Comparison of ENCODE assay signal across 30 cellular contexts in the genomic region with DNA sequence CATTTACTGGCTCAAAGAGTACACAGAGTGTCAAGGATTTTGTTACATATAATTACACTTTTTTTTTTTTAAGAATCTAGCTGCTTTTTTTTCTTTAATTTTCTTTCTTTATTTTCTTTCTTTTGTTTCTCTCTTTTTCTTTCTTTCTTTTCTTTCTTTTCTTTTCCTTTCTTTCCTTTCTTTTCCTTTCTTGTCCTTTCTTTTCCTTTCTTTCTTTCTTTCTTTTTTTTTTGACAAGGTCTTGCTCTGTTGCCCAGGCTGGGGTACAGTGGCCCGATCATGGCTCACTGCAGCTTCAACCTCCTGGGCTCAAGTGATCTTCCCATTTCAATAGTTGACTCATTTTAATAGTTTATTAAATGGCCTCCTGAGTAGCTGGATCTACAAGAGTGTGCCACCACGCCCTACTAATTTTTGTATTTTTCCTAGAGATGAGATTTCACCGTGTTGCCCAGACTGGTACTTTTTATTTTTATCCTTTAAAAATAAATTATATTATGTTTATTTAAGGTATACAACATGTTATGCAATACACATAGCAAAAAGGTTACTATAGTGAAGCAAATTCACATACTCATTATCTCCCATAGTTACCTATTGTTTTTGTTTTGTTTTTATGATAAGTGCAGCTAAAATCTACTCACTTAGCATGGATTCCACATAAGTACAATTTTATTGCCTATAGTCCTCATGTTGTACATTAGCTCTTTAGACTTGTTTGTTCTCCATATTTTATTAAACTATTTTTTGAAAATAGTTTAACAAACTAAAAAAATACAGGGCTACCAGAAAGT.
DNase-seq lines count a peak whose midpoint lies in the region; ATAC-seq, FAIRE-seq and TF ChIP-seq lines count a peak whose summit lies in the region.
"Had no signal": no experiment of that assay in that cellular context is flagged by ENCODE, and none has a peak within 500 bp of the region (broad histone marks: within the 10 kb centered on the region; RNA-seq: fewer than 3 reads in every experiment).

No MANE protein-coding gene starts in this region.

- H3K4me3 ChIP-seq in HEK293 (ENCODE audit: low read depth, low read length): no peak overlapping the region
- no peak overlapping the region for H3K4me3 ChIP-seq in naive thymus-derived CD4-positive, alpha-beta T cell (ENCODE audit: low read length)
- no peak overlapping the region for H3K4me3 ChIP-seq in A673 (ENCODE audit: low read depth, low read length, poor library complexity, severe bottlenecking)
- no peak overlapping the region for H3K4me3 ChIP-seq in MG63
- H3K4me3 ChIP-seq: ascending aorta, left ventricle myocardium inferior, smooth muscle cell, tibial artery had no signal

- CTCF ChIA-PET in HEK293 (lab: Yijun Ruan, JAX) (no interaction called here), A673 (lab: Charles Lee) (no interaction called here)
- CTCF ChIA-PET in naive thymus-derived CD4-positive, alpha-beta T cell (lab: Charles Lee): interaction anchor here (0.7 kb wide), 1 partner anchor 1226 kb away, joined by 4 read pairs; no protein-coding TSS in a partner anchor

- TF ChIP-seq CTCF in HEK293 (tag by site-specific recombination; IDR thresholded peaks at IDR 0.05): no peak
- no peak for TF ChIP-seq CTCF in foreskin keratinocyte (conservative IDR thresholded peaks at IDR 0.05)
- no peak for TF ChIP-seq CTCF in A673 (conservative IDR thresholded peaks at IDR 0.05; ENCODE audit: low read depth, low read length)

- no peak overlapping the region for H3K27ac Mint-ChIP-seq in naive thymus-derived CD4-positive, alpha-beta T cell
- H3K27ac Mint-ChIP-seq: activated naive CD8-positive, alpha-beta T cell treated with anti-CD3 and anti-CD28 coated beads for 36 hours; CD4-positive, CD25-positive, alpha-beta regulatory T cell; natural killer cell treated with Interleukin-12 subunit alpha and Interleukin-12 subunit beta and Interleukin-15 and Interleukin-18, amount 100 ng/mL, for 72 hours; T-helper 17 cell had no signal

- H3K27me3 Mint-ChIP-seq in naive thymus-derived CD4-positive, alpha-beta T cell: peaks cover 0 to 5% (median 0%) of the 10 kb centered on the region in 5 donors
- H3K27me3 Mint-ChIP-seq: activated naive CD8-positive, alpha-beta T cell treated with anti-CD3 and anti-CD28 coated beads for 36 hours; CD4-positive, CD25-positive, alpha-beta regulatory T cell; T-helper 17 cell had no signal

- no peak for ATAC-seq in foreskin keratinocyte
- ATAC-seq in naive thymus-derived CD4-positive, alpha-beta T cell: no peak
- ATAC-seq: natural killer cell treated with Interleukin-12 subunit alpha and Interleukin-12 subunit beta and Interleukin-15 and Interleukin-18, amount 100 ng/mL, for 72 hours; T-helper 17 cell had no signal

- no peaks in the 10 kb centered on the region for H3K36me3 ChIP-seq in HEK293 (ENCODE audit: control insufficient read depth in 2 of 2, insufficient read depth in 1 of 2, low read length in 2 of 2)
- H3K36me3 ChIP-seq in naive thymus-derived CD4-positive, alpha-beta T cell (ENCODE audit: control insufficient read depth in 2 of 3, insufficient read depth in 3 of 3, low read length in 3 of 3): no peaks in the 10 kb centered on the region
- no peaks in the 10 kb centered on the region for H3K36me3 ChIP-seq in A673 (ENCODE audit: insufficient read depth, low read length, poor library complexity, severe bottlenecking)
- H3K36me3 ChIP-seq in MG63: no peaks in the 10 kb centered on the region
- H3K36me3 ChIP-seq: ascending aorta, left ventricle myocardium inferior, tibial artery had no signal

- peaks cover 0 to 7% (median 0%) of the 10 kb centered on the region in 11 donors for H3K9me3 Mint-ChIP-seq in naive thymus-derived CD4-positive, alpha-beta T cell
- H3K9me3 Mint-ChIP-seq: activated naive CD8-positive, alpha-beta T cell treated with anti-CD3 and anti-CD28 coated beads for 36 hours had no signal

- DNase-seq in DMS153 (lab: John Stamatoyannopoulos, UW) (peak; percentile 43), NCI-H748 treated with DMSO at 0.1 percent for 48 hours (lab: John Stamatoyannopoulos, UW) (peak; percentile 100), foreskin keratinocyte (peak; percentile 21 to 23), HTR-8/SVneo (ENCODE audit: insufficient read length, low spot score) (no peak), A673 (ENCODE audit: low spot score) (no peak), MG63 (no peak)
- no peak for DNase-seq in naive thymus-derived CD4-positive, alpha-beta T cell
- DNase-seq: activated CD8-positive, alpha-beta memory T cell treated with anti-CD3 and anti-CD28 coated beads for 24 hours; activated effector memory CD4-positive, alpha-beta T cell treated with Interleukin-2 at 50 U/mL for 16 hours; activated naive CD8-positive, alpha-beta T cell treated with anti-CD3 and anti-CD28 coated beads for 36 hours; CD4-positive, CD25-positive, alpha-beta regulatory T cell; central memory CD4-positive, alpha-beta T cell; left ventricle myocardium inferior; midbrain; NCI-H1694 treated with DMSO at 0.1 percent for 48 hours; NCI-H2227 treated with DMSO at 0.1 percent for 48 hours; NCI-H82; SK-N-SH; stimulated activated CD4-positive, alpha-beta T cell treated with anti-CD3 and anti-CD28 coated beads, Interleukin-1b, Interleukin-23, amount 100 ng/mL, for 48 hours; stimulated activated CD8-positive, alpha-beta memory T cell treated with anti-CD3 and anti-CD28 coated beads, Interleukin-4, amount 100 ng/mL, for 48 hours; T-helper 17 cell; tibial artery had no signal

- H3K27me3 ChIP-seq in foreskin keratinocyte: no peaks in the 10 kb centered on the region
- H3K27me3 ChIP-seq in naive thymus-derived CD4-positive, alpha-beta T cell (ENCODE audit: control insufficient read depth in 2 of 2, insufficient read depth in 2 of 2, low read length in 2 of 2): no peaks in the 10 kb centered on the region
- H3K27me3 ChIP-seq in A673 (replicated peaks; ENCODE audit: insufficient read depth, low read depth, low read length, poor library complexity): no peaks in the 10 kb centered on the region
- H3K27me3 ChIP-seq in MG63: no peaks in the 10 kb centered on the region
- H3K27me3 ChIP-seq: ascending aorta, tibial artery had no signal

- no peaks in the 10 kb centered on the region for H3K36me3 Mint-ChIP-seq in naive thymus-derived CD4-positive, alpha-beta T cell
- H3K36me3 Mint-ChIP-seq: activated naive CD8-positive, alpha-beta T cell treated with anti-CD3 and anti-CD28 coated beads for 36 hours; CD4-positive, CD25-positive, alpha-beta regulatory T cell; natural killer cell treated with Interleukin-12 subunit alpha and Interleukin-12 subunit beta and Interleukin-15 and Interleukin-18, amount 100 ng/mL, for 72 hours had no signal

- intact Hi-C loops in naive thymus-derived CD4-positive, alpha-beta T cell (cut with micrococcal nuclease): no loop called here
- intact Hi-C loops in A673 (cut with micrococcal nuclease; ENCODE audit: unreplicated experiment): no loop called here

- POLR2A ChIA-PET in HEK293 (lab: Yijun Ruan, JAX): no interaction called here
- POLR2A ChIA-PET in naive thymus-derived CD4-positive, alpha-beta T cell (lab: Charles Lee): no interaction called here
- POLR2A ChIA-PET in A673 (lab: Charles Lee; ENCODE audit: low non-redundant PET): no interaction called here

- no peak for FAIRE-seq in HTR-8/SVneo (lab: Jason Lieb, UNC)
- FAIRE-seq: endometrium, G401.6, H1, islet of Langerhans had no signal

- H3K27ac ChIP-seq in HEK293 (ENCODE audit: extremely low read depth, low read depth, low read length) (no peak overlapping the region), foreskin keratinocyte (no peak overlapping the region), A673 (ENCODE audit: low read depth, low read length, poor library complexity, severe bottlenecking) (no peak overlapping the region)
- no peak overlapping the region for H3K27ac ChIP-seq in naive thymus-derived CD4-positive, alpha-beta T cell (ENCODE audit: low read depth, low read length)
- H3K27ac ChIP-seq: ascending aorta, left ventricle myocardium inferior, tibial artery had no signal

- peaks cover 0 to 2% (median 0%) of the 10 kb centered on the region in 7 donors for H3K4me1 Mint-ChIP-seq in naive thymus-derived CD4-positive, alpha-beta T cell
- H3K4me1 Mint-ChIP-seq: activated naive CD8-positive, alpha-beta T cell treated with anti-CD3 and anti-CD28 coated beads for 36 hours; CD4-positive, CD25-positive, alpha-beta regulatory T cell; T-helper 17 cell had no signal

- no TSS peak for BruUV-seq in A673 (replicated peaks; lab: Mats Ljungman, UMichigan)

- no peaks in the 10 kb centered on the region for H3K9me3 ChIP-seq in HEK293 (ENCODE audit: control insufficient read depth, insufficient read depth, low read depth, low read length)
- no peaks in the 10 kb centered on the region for H3K9me3 ChIP-seq in naive thymus-derived CD4-positive, alpha-beta T cell (ENCODE audit: control insufficient read depth in 2 of 3, low read length in 3 of 3)
- H3K9me3 ChIP-seq in A673 (ENCODE audit: low read depth, low read length, poor library complexity, severe bottlenecking): peaks cover 12% of the 10 kb centered on the region
- H3K9me3 ChIP-seq in MG63: no peaks in the 10 kb centered on the region
- H3K9me3 ChIP-seq: ascending aorta, left ventricle myocardium inferior, SK-N-SH, tibial artery had no signal

- no peak overlapping the region for H3K4me3 Mint-ChIP-seq in naive thymus-derived CD4-positive, alpha-beta T cell
- H3K4me3 Mint-ChIP-seq: activated naive CD8-positive, alpha-beta T cell treated with anti-CD3 and anti-CD28 coated beads for 36 hours; CD4-positive, CD25-positive, alpha-beta regulatory T cell; natural killer cell treated with Interleukin-12 subunit alpha and Interleukin-12 subunit beta and Interleukin-15 and Interleukin-18, amount 100 ng/mL, for 72 hours; T-helper 17 cell had no signal

- no peaks in the 10 kb centered on the region for H3K4me1 ChIP-seq in HEK293 (ENCODE audit: control insufficient read depth, insufficient read depth, low read length)
- no peaks in the 10 kb centered on the region for H3K4me1 ChIP-seq in foreskin keratinocyte
- H3K4me1 ChIP-seq in naive thymus-derived CD4-positive, alpha-beta T cell (ENCODE audit: control insufficient read depth in 2 of 2, insufficient read depth in 2 of 2, low read length in 2 of 2): no peaks in the 10 kb centered on the region
- no peaks in the 10 kb centered on the region for H3K4me1 ChIP-seq in A673 (ENCODE audit: insufficient read depth, low read length, poor library complexity, severe bottlenecking)
- H3K4me1 ChIP-seq: ascending aorta had no signal

TF ChIP-seq in HEK293, 187 proteins besides CTCF, POLR2A, EP300 and RAD21:
- TF ChIP-seq PRDM1 (tag by site-specific recombination; IDR thresholded peaks at IDR 0.05) (peak; percentile 55; the same call in 1 of the 2 replicates), SETDB1 (IDR thresholded peaks at IDR 0.05; ENCODE audit: insufficient read length, low read length) (no peak)

Comparison
In these comparisons a context has a peak if more than half of its experiments do, and no peak if none do; other contexts are left out.
1. DNase-seq: peak in DMS153 (single experiment), NCI-H748 treated with DMSO at 0.1 percent for 48 hours (single experiment) and foreskin keratinocyte (2 of 2); none in HTR-8/SVneo (single experiment), naive thymus-derived CD4-positive, alpha-beta T cell (0 of 9), A673 (single experiment) and MG63 (single experiment).